In genomic region chr11:15204766-15205165, GRCh38 we compare ENCODE assay signal across 18 cellular contexts.
"Had no signal": no experiment of that assay in that cellular context is flagged by ENCODE, and none has a peak within 500 bp of the region (broad histone marks: within the 10 kb centered on the region; RNA-seq: fewer than 3 reads in every experiment).

No MANE protein-coding gene starts in this region.

- DNase-seq: Karpas-422, KG1, MM.1S, NCI-H1092 treated with DMSO at 0.1 percent for 48 hours, NCI-H1436, NCI-H187, NCI-H2029, NCI-H2081 treated with DMSO at 0.1 percent for 48 hours, NCI-H2171, NCI-H226, NCI-H446, NCI-H510A, NCI-H524 treated with DMSO at 0.1 percent for 48 hours, NCI-H69, NCI-H774, Right ventricle myocardium superior, RPMI8226, SIG-M5 had no signal
